In genomic region chr1:44585315-44585920, GRCh38 we compare ENCODE assay signal across 26 cellular contexts.
"Had no signal": no experiment of that assay in that cellular context is flagged by ENCODE, and none has a peak within 500 bp of the region (broad histone marks: within the 10 kb centered on the region; RNA-seq: fewer than 3 reads in every experiment).

No MANE protein-coding gene starts in this region.

- ATAC-seq: esophagus mucosa; heart right ventricle; left lung; lower lobe of right lung; naive thymus-derived CD8-positive, alpha-beta T cell; pancreas; right cardiac atrium; stimulated activated naive CD8-positive, alpha-beta T cell treated with anti-CD3 and anti-CD28 coated beads, Interleukin-15, Interleukin-2, amounts not matched to agents 100 U/mL and 50 U/mL, for 24 hours had no signal

- FAIRE-seq: pancreas had no signal

- H3K27ac ChIP-seq: adrenal gland, ascending aorta, heart right ventricle, left lung, lower lobe of right lung, pancreas, vagina had no signal

- H3K27me3 ChIP-seq: ascending aorta, left lung, pancreas, vagina had no signal

- DNase-seq: activated CD4-positive, alpha-beta memory T cell treated with anti-CD3 and anti-CD28 coated beads for 36 hours; activated CD4-positive, alpha-beta T cell treated with anti-CD3 and anti-CD28 coated beads, Interleukin-2, amount 10 ng/mL, durations not matched to agents 24 days and 14 days; activated CD4-positive, CD25-positive, alpha-beta regulatory T cell treated with anti-CD3 and anti-CD28 coated beads, Interleukin-2, amount 50 U/mL, for 72 hours; activated CD8-positive, alpha-beta memory T cell treated with anti-CD3 and anti-CD28 coated beads, Interleukin-2, amount 50 U/mL, for 4 hours; activated effector memory CD4-positive, alpha-beta T cell treated with anti-CD3 and anti-CD28 coated beads, Interleukin-2, amount 50 U/mL, for 16 hours; activated naive CD4-positive, alpha-beta T cell treated with anti-CD3 and anti-CD28 coated beads for 36 hours; activated naive CD8-positive, alpha-beta T cell treated with anti-CD3 and anti-CD28 coated beads for 36 hours; activated T-cell treated with anti-CD3 and anti-CD28 coated beads, Interleukin-2, amount 50 U/mL, for 1 hour; adrenal gland; endodermal cell; foreskin fibroblast; heart right ventricle; kidney glomerular epithelial cell; left lung; lower lobe of right lung; mesenchymal stem cell; naive thymus-derived CD8-positive, alpha-beta T cell; nucleus accumbens; pancreas; right cardiac atrium; stimulated activated CD4-positive, alpha-beta T cell treated with anti-CD3 and anti-CD28 coated beads, Interleukin-2, amount 100 ng/mL, for 48 hours; stimulated activated naive CD8-positive, alpha-beta T cell treated with anti-CD3 and anti-CD28 coated beads, Interleukin-15, Interleukin-2, amounts not matched to agents 100 U/mL and 50 U/mL, for 24 hours; T1000 had no signal

- H3K36me3 ChIP-seq: adrenal gland, ascending aorta, heart right ventricle, left lung, lower lobe of right lung, pancreas, vagina had no signal

- H3K9me3 ChIP-seq: adrenal gland, ascending aorta, heart right ventricle, left lung, lower lobe of right lung, pancreas, vagina had no signal

- H3K4me1 ChIP-seq: adrenal gland, ascending aorta, heart right ventricle, left lung, lower lobe of right lung, pancreas, vagina had no signal

- H3K4me3 ChIP-seq: adrenal gland, ascending aorta, heart right ventricle, left lung, lower lobe of right lung, pancreas, vagina had no signal
